ENCODE assay signal across 1 cellular context in the genomic region with DNA sequence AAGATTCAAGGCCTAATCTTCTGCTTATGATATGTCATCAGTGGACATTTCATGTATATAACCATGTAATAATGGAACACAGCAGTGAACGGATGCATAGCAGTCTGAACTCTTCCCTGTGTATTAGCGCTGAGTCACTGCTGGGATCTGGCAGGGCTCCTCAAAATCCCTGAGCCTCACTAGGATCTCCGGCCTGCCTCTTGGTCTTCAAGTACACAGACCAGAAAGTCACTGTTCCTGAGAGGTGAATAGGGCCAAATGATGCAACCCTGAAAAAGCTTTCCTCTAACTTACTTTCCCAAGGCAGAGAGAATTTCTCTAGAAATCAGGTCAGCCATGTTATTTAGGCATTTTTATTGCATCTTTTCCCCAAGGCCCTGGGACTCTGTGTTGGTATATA.
TF ChIP-seq lines count a peak whose summit lies in the region.

No MANE protein-coding gene starts in this region.

TF ChIP-seq in A549, 52 proteins besides CTCF, POLR2A, EP300 and RAD21 (continued from another document):
- TF ChIP-seq MAFK (IDR thresholded peaks at IDR 0.05; ENCODE audit: partially characterized antibody) (peak; percentile 66), ZNF302 (CRISPR knock-in tag; IDR thresholded peaks at IDR 0.05) (no peak), NPAS2 (CRISPR knock-in tag; IDR thresholded peaks at IDR 0.05; ENCODE audit: borderline replicate concordance) (no peak), ZSCAN20 (CRISPR knock-in tag; IDR thresholded peaks at IDR 0.05) (no peak), FOXS1 (CRISPR knock-in tag; IDR thresholded peaks at IDR 0.05) (no peak), SMC3 (IDR thresholded peaks at IDR 0.05) (no peak)
- TF ChIP-seq, protein P1, sequence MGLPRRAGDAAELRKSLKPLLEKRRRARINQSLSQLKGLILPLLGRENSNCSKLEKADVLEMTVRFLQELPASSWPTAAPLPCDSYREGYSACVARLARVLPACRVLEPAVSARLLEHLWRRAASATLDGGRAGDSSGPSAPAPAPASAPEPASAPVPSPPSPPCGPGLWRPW (IDR thresholded peaks at IDR 0.05): no peak
